Comparison of ENCODE assay signal across 8 cellular contexts in genomic region chr2:74529357-74530238, GRCh38. TPM values are rescaled to one million over a fixed set of nuclear protein-coding genes. Genes with fewer than 3 reads are reported as not detected.
A peak's percentile ranks its signal among the peaks of the same experiment; 100 is the strongest.
DNase-seq lines count a peak whose midpoint lies in the region; ATAC-seq and TF ChIP-seq lines count a peak whose summit lies in the region.

Gene AUP1 (minus strand): TSS chr2:74529706. CDS start chr2:74529629, 77 bp downstream.
Gene HTRA2 (plus strand): TSS chr2:74529933. CDS start chr2:74530007, 74 bp downstream.

- ATAC-seq in GM18868 (IDR thresholded peaks at IDR 0.05; ENCODE audit: unreplicated experiment) = peak; percentile 79
- ATAC-seq in HG03108 (IDR thresholded peaks at IDR 0.05; ENCODE audit: unreplicated experiment) = peak; percentile 78

- H3K27ac ChIP-seq in A673 (ENCODE audit: low read depth, low read length, poor library complexity, severe bottlenecking) (peak within 1 kb of the TSS; percentile 91), VCaP (peak within 1 kb of the TSS; percentile 88), breast epithelium (peak within 1 kb of the TSS; percentile 90 to 92), skin epidermis (peak within 1 kb of the TSS; percentile 77 to 98 (median 94))

- H3K27me3 ChIP-seq in A673 (replicated peaks; ENCODE audit: insufficient read depth, low read depth, low read length, poor library complexity) = no peaks in the 10 kb centered on the region
- H3K27me3 ChIP-seq in breast epithelium = no peaks in the 10 kb centered on the region

- peaks cover 30% of the 10 kb centered on the region for H3K36me3 ChIP-seq in A673 (ENCODE audit: insufficient read depth, low read length, poor library complexity, severe bottlenecking)
- no peaks in the 10 kb centered on the region for H3K36me3 ChIP-seq in breast epithelium

- CTCF ChIA-PET in A673 (lab: Charles Lee) = no interaction called here

- H3K4me1 ChIP-seq in A673 (ENCODE audit: insufficient read depth, low read length, poor library complexity, severe bottlenecking) (peaks cover 16% of the 10 kb centered on the region), breast epithelium (peaks cover 0 to 18% of the 10 kb centered on the region in 2 donors)

- BruUV-seq in A673 (replicated peaks; lab: Mats Ljungman, UMichigan) = no TSS peak

- H3K9me3 ChIP-seq in A673 (ENCODE audit: low read depth, low read length, poor library complexity, severe bottlenecking) (no peaks in the 10 kb centered on the region), breast epithelium (no peaks in the 10 kb centered on the region), iPS-18c (ENCODE audit: control insufficient read depth, insufficient read depth, low read length) (peaks cover 4% of the 10 kb centered on the region)

- TF ChIP-seq CTCF in A673 (conservative IDR thresholded peaks at IDR 0.05; ENCODE audit: low read depth, low read length) (no peak), VCaP (conservative IDR thresholded peaks at IDR 0.05) (no peak), breast epithelium (IDR thresholded peaks at IDR 0.05) (no peak)

- H3K4me3 ChIP-seq in A673 (ENCODE audit: low read depth, low read length, poor library complexity, severe bottlenecking) = peak within 1 kb of the TSS; percentile 97
- peak within 1 kb of the TSS; percentile 75 to 92 (median 77) for H3K4me3 ChIP-seq in breast epithelium
- peak within 1 kb of the TSS; percentile 93 for H3K4me3 ChIP-seq in iPS-18c (ENCODE audit: insufficient read depth, low read depth, low read length)
- peak within 1 kb of the TSS; percentile 91 to 96 (median 94) for H3K4me3 ChIP-seq in skin epidermis

- peak; percentile 100 for DNase-seq in A673 (ENCODE audit: low spot score)
- DNase-seq in NCI-H2196 treated with DMSO at 0.1 percent for 48 hours (lab: John Stamatoyannopoulos, UW; ENCODE audit: unreplicated experiment) = peak; percentile 84
- DNase-seq in breast epithelium (ENCODE audit: low spot score in 2 of 2) = peak; percentile 95 to 96

- peak; percentile 61 for TF ChIP-seq POLR2A in breast epithelium (IDR thresholded peaks at IDR 0.05)

- intact Hi-C loops in A673 (cut with micrococcal nuclease; ENCODE audit: unreplicated experiment) (loop anchor here (2.0 to 10.0 kb wide), 4 partner anchors 23 to 277 kb away; partner anchors contain the start of genes CCDC142, PCGF1 and TTC31), breast epithelium (cut with DNase I; ENCODE audit: low total_unique reads) (no loop called here)

- POLR2A ChIA-PET in A673 (lab: Charles Lee; ENCODE audit: low non-redundant PET) = interaction anchor here (0.5 kb wide), 1 partner anchor 55 kb away, joined by 7 read pairs; no protein-coding TSS in a partner anchor

RNA-seq across cellular contexts. Expression of gene AUP1, which starts in this region (rescaled TPM):
- total RNA-seq in A673 (2021) = 114 and 126 TPM in 2 replicates
- 100 to 1,000 TPM; 108 to 130 (median 128) TPM for total RNA-seq in breast epithelium

RNA-seq across cellular contexts. Expression of gene HTRA2, which starts in this region (rescaled TPM):
- total RNA-seq in A673 (2021) (35.1 and 37.7 TPM in 2 replicates), breast epithelium (10 to 100 TPM; 32.1 to 34.5 (median 32.5) TPM)

Comparison
In these comparisons a context has a peak if more than half of its experiments do, and no peak if none do; other contexts are left out.
1. Peak in every context shown above with its lines: DNase-seq, ATAC-seq, H3K4me3 ChIP-seq and H3K27ac ChIP-seq.